Comparison of ENCODE assay signal across 9 cellular contexts in genomic region chr11:8794677-8795103, GRCh38.
DNase-seq lines count a peak whose midpoint lies in the region; ATAC-seq and TF ChIP-seq lines count a peak whose summit lies in the region.
"Had no signal": no experiment of that assay in that cellular context is flagged by ENCODE, and none has a peak within 500 bp of the region (broad histone marks: within the 10 kb centered on the region; RNA-seq: fewer than 3 reads in every experiment).

No MANE protein-coding gene starts in this region.

- peak; percentile 37 for TF ChIP-seq CTCF in astrocyte of the spinal cord (IDR thresholded peaks at IDR 0.05; ENCODE audit: low read depth, low read length)

- in situ Hi-C loops in astrocyte of the spinal cord (cut with HindIII; ENCODE audit: low sequenced_read_pairs), result no loop called here

- no peak overlapping the region for H3K4me3 ChIP-seq in astrocyte of the spinal cord (ENCODE audit: low read depth, low read length)
- H3K4me3 ChIP-seq: dorsolateral prefrontal cortex had no signal

- intact Hi-C loops in Right ventricle myocardium inferior (cut with DNase I) (no loop called here), cardiac septum (cut with DNase I) (no loop called here), left colon (cut with DNase I, micrococcal nuclease) (no loop called here)

- ATAC-seq in Right ventricle myocardium inferior, result peak; percentile 85
- ATAC-seq in left colon, result peak; percentile 79
- no peak for ATAC-seq in GM21717 (IDR thresholded peaks at IDR 0.05; ENCODE audit: unreplicated experiment)
- ATAC-seq in HG03196 (IDR thresholded peaks at IDR 0.05; ENCODE audit: unreplicated experiment), result no peak

- no peak for DNase-seq in Right ventricle myocardium inferior (ENCODE audit: missing footprints)
- DNase-seq in cardiac septum (ENCODE audit: low spot score), result no peak
- DNase-seq in astrocyte of the spinal cord (ENCODE audit: low read depth, low spot score), result no peak
- peak; percentile 67 to 74 for DNase-seq in left colon
- DNase-seq in activated T-cell treated with anti-CD3 and anti-CD28 coated beads, Interleukin-2, amount 50 U/mL, for 48 hours, result no peak
- DNase-seq in AG20443 (ENCODE audit: low spot score), result no peak
- DNase-seq: dorsolateral prefrontal cortex had no signal

Comparison
In these comparisons a context has a peak if more than half of its experiments do, and no peak if none do; other contexts are left out.
1. ATAC-seq: peak in Right ventricle myocardium inferior (single experiment) and left colon (single experiment); none in GM21717 (single experiment) and HG03196 (single experiment).
2. DNase-seq: peak in left colon (2 of 2); none in Right ventricle myocardium inferior (single experiment), cardiac septum (single experiment), astrocyte of the spinal cord (single experiment), activated T-cell treated with anti-CD3 and anti-CD28 coated beads, Interleukin-2, amount 50 U/mL, for 48 hours (0 of 2) and AG20443 (single experiment).